8 cellular contexts compared by ENCODE assay signal in genomic region chr1:103788377-103788776, GRCh38.
DNase-seq lines count a peak whose midpoint lies in the region; ATAC-seq and TF ChIP-seq lines count a peak whose summit lies in the region.
"Had no signal": no experiment of that assay in that cellular context is flagged by ENCODE, and none has a peak within 500 bp of the region (broad histone marks: within the 10 kb centered on the region; RNA-seq: fewer than 3 reads in every experiment).

No MANE protein-coding gene starts in this region.

- DNase-seq in ELR (ENCODE audit: low read depth) (peak; percentile 0), SK-N-MC (ENCODE audit: low read depth, low spot score) (peak; percentile 18), middle frontal gyrus (ENCODE audit: extremely low spot score, low spot score) (peak; percentile 36)
- DNase-seq in stimulated activated CD8-positive, alpha-beta memory T cell treated with anti-CD3 and anti-CD28 coated beads, Interleukin-4, amount 100 ng/mL, for 48 hours, result no peak
- DNase-seq in activated CD4-positive, CD25-positive, alpha-beta regulatory T cell treated with anti-CD3 and anti-CD28 coated beads, Interleukin-2, amount 50 U/mL, for 72 hours, result no peak

- no peak for ATAC-seq in HG03095 (IDR thresholded peaks at IDR 0.05; ENCODE audit: unreplicated experiment)

- H3K27me3 ChIP-seq in KMS-11 (ENCODE audit: insufficient read depth, low read depth), result no peaks in the 10 kb centered on the region
- H3K27me3 ChIP-seq: breast epithelium had no signal

- no peaks in the 10 kb centered on the region for H3K9me3 ChIP-seq in SK-N-MC (ENCODE audit: low read depth, low read length)
- H3K9me3 ChIP-seq: breast epithelium had no signal

- H3K79me2 ChIP-seq in KMS-11 (ENCODE audit: insufficient read depth, low read depth), result no peaks in the 10 kb centered on the region

- no peaks in the 10 kb centered on the region for H4K20me1 ChIP-seq in KMS-11 (ENCODE audit: insufficient read depth)

- H3K9ac ChIP-seq in KMS-11 (no peak overlapping the region), SK-N-MC (ENCODE audit: insufficient read length) (peak overlapping the region; percentile 25)

- no peak overlapping the region for H3K27ac ChIP-seq in KMS-11
- no peak overlapping the region for H3K27ac ChIP-seq in SK-N-MC
- H3K27ac ChIP-seq: breast epithelium had no signal

- H3K36me3 ChIP-seq in KMS-11 (ENCODE audit: insufficient read depth) (no peaks in the 10 kb centered on the region), SK-N-MC (ENCODE audit: insufficient read depth, low read length) (no peaks in the 10 kb centered on the region)
- H3K36me3 ChIP-seq: breast epithelium had no signal

- no peak overlapping the region for H2AFZ ChIP-seq in KMS-11 (ENCODE audit: low read depth)

- no peaks in the 10 kb centered on the region for H3K4me1 ChIP-seq in KMS-11 (ENCODE audit: low read depth, poor library complexity, severe bottlenecking)
- H3K4me1 ChIP-seq: breast epithelium had no signal

- peak; percentile 35; the same call in 1 of the 2 replicates for TF ChIP-seq CTCF in KMS-11 (conservative IDR thresholded peaks at IDR 0.05; ENCODE audit: low read depth, low read length)

- H3K4me3 ChIP-seq in KMS-11 (IDR thresholded peaks at IDR 0.05; ENCODE audit: insufficient read depth, low read depth, low read length) (no peak overlapping the region), SK-N-MC (no peak overlapping the region)
- H3K4me3 ChIP-seq: breast epithelium had no signal

- no peak overlapping the region for H3K4me2 ChIP-seq in KMS-11

Comparison
In these comparisons a context has a peak if more than half of its experiments do, and no peak if none do; other contexts are left out.
1. DNase-seq: peak in ELR (single experiment), SK-N-MC (single experiment) and middle frontal gyrus (single experiment); none in stimulated activated CD8-positive, alpha-beta memory T cell treated with anti-CD3 and anti-CD28 coated beads, Interleukin-4, amount 100 ng/mL, for 48 hours (single experiment) and activated CD4-positive, CD25-positive, alpha-beta regulatory T cell treated with anti-CD3 and anti-CD28 coated beads, Interleukin-2, amount 50 U/mL, for 72 hours (single experiment).